Comparison of ENCODE assay signal across 9 cellular contexts in genomic region chr6:44388876-44389275, GRCh38. TPM values are rescaled to one million over a fixed set of nuclear protein-coding genes. Genes with fewer than 3 reads are reported as not detected.
A peak's percentile ranks its signal among the peaks of the same experiment; 100 is the strongest.
DNase-seq lines count a peak whose midpoint lies in the region; ATAC-seq and TF ChIP-seq lines count a peak whose summit lies in the region.
"Had no signal": no experiment of that assay in that cellular context is flagged by ENCODE, and none has a peak within 500 bp of the region (broad histone marks: within the 10 kb centered on the region; RNA-seq: fewer than 3 reads in every experiment).

No MANE protein-coding gene starts in this region.

- no peak overlapping the region for H2BK12ac ChIP-seq in H9 (ENCODE audit: insufficient read length, low read depth, low read length)

- H3K36me3 Mint-ChIP-seq in H9 (ENCODE audit: insufficient read depth in 1 of 3, low read depth in 3 of 3) = peaks cover 12 to 43% (median 38%) of the 10 kb centered on the region in 3 experiments; a peak in 6 of 7 replicates

- peaks cover 10% of the 10 kb centered on the region for H3K23me2 ChIP-seq in H9 (ENCODE audit: insufficient read length, low read depth, low read length, poor library complexity, severe bottlenecking)

- no peak overlapping the region for H4K8ac ChIP-seq in H9 (replicated peaks; ENCODE audit: insufficient read length, low read depth, low read length)

- intact Hi-C loops in gastrocnemius medialis (cut with DNase I; ENCODE audit: low total_unique reads) = no loop called here

- no peak overlapping the region for H2BK15ac ChIP-seq in H9 (ENCODE audit: low read depth, low read length)

- H3K18ac ChIP-seq in H9 (ENCODE audit: insufficient read length, low read depth, low read length) = no peak overlapping the region

- peak overlapping the region; percentile 33 for H3K9ac ChIP-seq in H9 (ENCODE audit: extremely low read depth, insufficient read length, low read length)

- H3K27me3 ChIP-seq in H9 (ENCODE audit: insufficient read depth, low read length) (no peaks in the 10 kb centered on the region), SJCRH30 (no peaks in the 10 kb centered on the region), gastrocnemius medialis (no peaks in the 10 kb centered on the region)

- no peak overlapping the region for H3K56ac ChIP-seq in H9 (ENCODE audit: insufficient read length, low read depth, low read length)

- H3T11ph ChIP-seq in H9 (ENCODE audit: low read length) = no peak overlapping the region

- H2BK120ac ChIP-seq in H9 (ENCODE audit: low read depth, low read length, poor library complexity, severe bottlenecking) = no peak overlapping the region

- H3K36me3 ChIP-seq in SJCRH30 (peaks cover 35% of the 10 kb centered on the region), gastrocnemius medialis (peaks cover 4 to 31% of the 10 kb centered on the region in 2 donors)

- H3K27ac Mint-ChIP-seq in H9 = no peak overlapping the region

- no peak for ATAC-seq in gastrocnemius medialis
- ATAC-seq in HG03442 (IDR thresholded peaks at IDR 0.05; ENCODE audit: unreplicated experiment) = no peak

- DNase-seq in H9 (no peak), SJCRH30 (no peak), fibroblast of mammary gland (ENCODE audit: low read depth) (no peak), gastrocnemius medialis (no peak), NCI-H1436 (lab: John Stamatoyannopoulos, UW) (no peak), Ammon's horn (ENCODE audit: low spot score) (no peak), hypothalamus (lab: John Stamatoyannopoulos, UW) (no peak)
- DNase-seq: activated CD4-positive, CD25-positive, alpha-beta regulatory T cell had no signal

- no peak overlapping the region for H4K5ac ChIP-seq in H9 (ENCODE audit: insufficient read length, low read depth, low read length)

- peaks cover 19% of the 10 kb centered on the region for H3K79me2 ChIP-seq in H9 (ENCODE audit: insufficient read depth, low read length)

- peaks cover 23 to 29% of the 10 kb centered on the region in 2 experiments for H3K4me1 Mint-ChIP-seq in H9

- TF ChIP-seq CTCF in H9 (conservative IDR thresholded peaks at IDR 0.05) (no peak), fibroblast of mammary gland (conservative IDR thresholded peaks at IDR 0.05; ENCODE audit: control insufficient read depth, insufficient read depth, low read depth, low read length) (no peak), gastrocnemius medialis (IDR thresholded peaks at IDR 0.05 in 4 of 5, conservative IDR thresholded peaks at IDR 0.05 in 1 of 5) (no peak)

- H3K4ac ChIP-seq in H9 (ENCODE audit: low read depth, low read length) = no peak overlapping the region

- no peaks in the 10 kb centered on the region for H4K20me1 ChIP-seq in H9 (ENCODE audit: control insufficient read depth, insufficient read depth, insufficient read length)

- H3K4me1 ChIP-seq in H9 (ENCODE audit: insufficient read depth, low read length) (no peaks in the 10 kb centered on the region), SJCRH30 (peaks cover 8% of the 10 kb centered on the region; the same call in 1 of the 2 replicates), gastrocnemius medialis (peaks cover 18 to 24% of the 10 kb centered on the region in 2 donors)

- no peaks in the 10 kb centered on the region for H3K27me3 Mint-ChIP-seq in H9 (ENCODE audit: low read depth)

- no peaks in the 10 kb centered on the region for H3K9me3 Mint-ChIP-seq in H9

- peak overlapping the region; percentile 96 for H3K4me3 ChIP-seq in SJCRH30
- H3K4me3 ChIP-seq in fibroblast of mammary gland (ENCODE audit: control insufficient read depth, low read depth, low read length) = peak overlapping the region; percentile 94
- peak overlapping the region; percentile 91 to 100 (median 94) for H3K4me3 ChIP-seq in gastrocnemius medialis

- no peak overlapping the region for H3K14ac ChIP-seq in H9 (ENCODE audit: insufficient read depth, low read length)

- H3K4me2 ChIP-seq in H9 (ENCODE audit: insufficient read depth, insufficient read length, low read length) = peak overlapping the region; percentile 95

- no peak overlapping the region for H4K91ac ChIP-seq in H9 (ENCODE audit: insufficient read length, low read depth, low read length)

- no CpG with 5 or more reads among the region's 5 CpGs for WGBS in H9 (ENCODE audit: extremely low coverage, insufficient read length, low lambda C conversion rate)

- peak overlapping the region; percentile 98 to 99 for H3K4me3 Mint-ChIP-seq in H9

- H3K27ac ChIP-seq in H9 (ENCODE audit: insufficient read length, low read depth, low read length) (no peak overlapping the region), SJCRH30 (no peak overlapping the region), gastrocnemius medialis (peak overlapping the region; percentile 96 to 99 (median 96))

- H3K79me1 ChIP-seq in H9 (ENCODE audit: insufficient read depth, low read depth, low read length, poor library complexity, severe bottlenecking) = peaks cover 16% of the 10 kb centered on the region

- TF ChIP-seq POLR2A in gastrocnemius medialis (IDR thresholded peaks at IDR 0.05) = no peak

- H3K23ac ChIP-seq in H9 (ENCODE audit: insufficient read length, low read depth, low read length) = no peak overlapping the region

- in situ Hi-C loops in gastrocnemius medialis (cut with MboI; ENCODE audit: low sequenced_read_pairs in 4 of 4) = no loop called here

- H2AFZ ChIP-seq in H9 (ENCODE audit: low read length) = no peak overlapping the region

- H2BK20ac ChIP-seq in H9 (ENCODE audit: low read depth, low read length, poor library complexity, severe bottlenecking) = no peak overlapping the region

- no peak overlapping the region for H2AK5ac ChIP-seq in H9 (ENCODE audit: insufficient read length, low read length)

- no peaks in the 10 kb centered on the region for H3K9me3 ChIP-seq in H9 (ENCODE audit: control insufficient read depth, low read depth, low read length)
- no peaks in the 10 kb centered on the region for H3K9me3 ChIP-seq in SJCRH30 (replicated peaks)
- no peaks in the 10 kb centered on the region for H3K9me3 ChIP-seq in gastrocnemius medialis

- no peak overlapping the region for H2BK5ac ChIP-seq in H9 (ENCODE audit: insufficient read length, low read length)

RNA-seq across cellular contexts. Expression of gene CDC5L, which starts 1.4 kb away (rescaled TPM):
- total RNA-seq in H9 (2021) = 34.3 and 34.6 TPM in 2 replicates
- 42.3 and 45.2 TPM in 2 replicates for total RNA-seq in SJCRH30 (2014; rRNA removed; shearing (Covaris generic))
- total RNA-seq in gastrocnemius medialis = 10 to 100 TPM; 26.3 to 30.3 (median 27.7) TPM

RNA-seq across cellular contexts. Expression of gene SPATS1, which starts 46.4 kb away (rescaled TPM):
- total RNA-seq in H9 (2021) = not detected in 2 replicates
- total RNA-seq in SJCRH30 (2014; rRNA removed; shearing (Covaris generic)) = not detected in 2 replicates
- total RNA-seq in gastrocnemius medialis = not detected

Comparison
In these comparisons a context has a peak if more than half of its experiments do, and no peak if none do; other contexts are left out.
1. H3K27ac ChIP-seq: peak in gastrocnemius medialis (4 of 4); none in H9 (single experiment) and SJCRH30 (single experiment).
2. Peak in every context shown above with its lines, with median percentiles within 50 percentile points of each other: H3K4me3 ChIP-seq.